In genomic region chr18:37889963-37890362, GRCh38 we compare ENCODE assay signal across 23 cellular contexts.
DNase-seq lines count a peak whose midpoint lies in the region; ATAC-seq lines count a peak whose summit lies in the region.
"Had no signal": no experiment of that assay in that cellular context is flagged by ENCODE, and none has a peak within 500 bp of the region (broad histone marks: within the 10 kb centered on the region; RNA-seq: fewer than 3 reads in every experiment).

No MANE protein-coding gene starts in this region.

- no CpG with 5 or more reads among the region's 5 CpGs for WGBS in iPS DF 6.9 (ENCODE audit: insufficient coverage, insufficient read length)

- no peaks in the 10 kb centered on the region for H3K9me3 ChIP-seq in iPS DF 6.9 (ENCODE audit: control insufficient read depth, insufficient read depth, low read length)
- H3K9me3 ChIP-seq: SJCRH30 had no signal

- ATAC-seq in GM18520 (IDR thresholded peaks at IDR 0.05; ENCODE audit: unreplicated experiment): no peak
- ATAC-seq: HCT116, PC-3, Right ventricle myocardium inferior had no signal

- H3K27ac ChIP-seq in iPS DF 6.9 (ENCODE audit: low read length): no peak overlapping the region
- H3K27ac ChIP-seq: GM23248, KMS-11, SJCRH30 had no signal

- H3K36me3 ChIP-seq in H7 (replicated peaks; ENCODE audit: control insufficient read depth, insufficient read depth, low read length) (no peaks in the 10 kb centered on the region), iPS DF 6.9 (ENCODE audit: control insufficient read depth, insufficient read depth, low read length) (no peaks in the 10 kb centered on the region)
- H3K36me3 ChIP-seq: SJCRH30 had no signal

- DNase-seq in H7 (peak; percentile 22), SK-N-DZ (ENCODE audit: low spot score) (peak; percentile 11), iPS DF 6.9 (ENCODE audit: low read depth, low spot score) (peak; percentile 1), NCI-H187 treated with DMSO at 0.1 percent for 48 hours (lab: John Stamatoyannopoulos, UW) (no peak)
- no peak for DNase-seq in activated CD4-positive, CD25-positive, alpha-beta regulatory T cell treated with anti-CD3 and anti-CD28 coated beads, Interleukin-2, amount 50 U/mL, for 72 hours
- no peak for DNase-seq in activated naive CD4-positive, alpha-beta T cell treated with anti-CD3 and anti-CD28 coated beads, Interleukin-2, amount 50 U/mL, for 16 hours
- DNase-seq: CD8-positive, alpha-beta memory T cell; DMS153; DND-41; GM23248; MM.1S; NCI-H1694; NCI-H2081; NCI-H2171; NCI-H226; NCI-H510A; NK-92 treated with Interleukin-12 subunit alpha and Interleukin-12 subunit beta, amount 100 ng/mL, for 24 hours; PC-3; SJCRH30 had no signal

- no peaks in the 10 kb centered on the region for H3K4me1 ChIP-seq in iPS DF 6.9 (ENCODE audit: control insufficient read depth, insufficient read depth, low read length)
- H3K4me1 ChIP-seq: SJCRH30 had no signal

- H3K27me3 ChIP-seq in H7 (ENCODE audit: control insufficient read depth, insufficient read depth, low read length) (no peaks in the 10 kb centered on the region), iPS DF 6.9 (ENCODE audit: control insufficient read depth, insufficient read depth, low read length) (no peaks in the 10 kb centered on the region)
- H3K27me3 ChIP-seq: SJCRH30 had no signal

- no peak overlapping the region for H3K4me3 ChIP-seq in H7 (ENCODE audit: insufficient read depth, low read depth, low read length)
- no peak overlapping the region for H3K4me3 ChIP-seq in iPS DF 6.9 (ENCODE audit: low read length)
- H3K4me3 ChIP-seq: GM23248, SJCRH30 had no signal

Comparison
In these comparisons a context has a peak if more than half of its experiments do, and no peak if none do; other contexts are left out.
1. DNase-seq: peak in H7 (single experiment), SK-N-DZ (single experiment) and iPS DF 6.9 (single experiment); none in activated CD4-positive, CD25-positive, alpha-beta regulatory T cell treated with anti-CD3 and anti-CD28 coated beads, Interleukin-2, amount 50 U/mL, for 72 hours (single experiment), NCI-H187 treated with DMSO at 0.1 percent for 48 hours (single experiment) and activated naive CD4-positive, alpha-beta T cell treated with anti-CD3 and anti-CD28 coated beads, Interleukin-2, amount 50 U/mL, for 16 hours (single experiment).